In genomic region chr1:21368514-21369289, GRCh38 we compare ENCODE assay signal across 8 cellular contexts.
A peak's percentile ranks its signal among the peaks of the same experiment; 100 is the strongest.
DNase-seq lines count a peak whose midpoint lies in the region; ATAC-seq and TF ChIP-seq lines count a peak whose summit lies in the region.

No MANE protein-coding gene starts in this region.

- H3K4me1 Mint-ChIP-seq in endothelial cell (ENCODE audit: unreplicated experiment): peaks cover 2% of the 10 kb centered on the region

- H3K4me1 ChIP-seq in HAP-1: no peaks in the 10 kb centered on the region

- H3K27ac Mint-ChIP-seq in endothelial cell (ENCODE audit: unreplicated experiment): no peak overlapping the region

- TF ChIP-seq CTCF in AG10803 (conservative IDR thresholded peaks at IDR 0.05; ENCODE audit: low read length) (peak; percentile 100), endothelial cell (IDR thresholded peaks at IDR 0.05; ENCODE audit: unreplicated experiment) (peak; percentile 70)

- no peaks in the 10 kb centered on the region for H3K36me3 ChIP-seq in HAP-1 (replicated peaks)

- ATAC-seq in HG02623 (IDR thresholded peaks at IDR 0.05; ENCODE audit: unreplicated experiment): no peak

- DNase-seq in AG10803 (ENCODE audit: low read depth): peak; percentile 74
- peak; percentile 79 to 88 for DNase-seq in HAP-1 (ENCODE audit: low spot score in 2 of 2)
- peak; percentile 24 for DNase-seq in NCI-H526 treated with DMSO at 0.1 percent for 48 hours (lab: John Stamatoyannopoulos, UW)
- DNase-seq in activated CD8-positive, alpha-beta memory T cell treated with anti-CD3 and anti-CD28 coated beads for 24 hours: peak; percentile 85
- DNase-seq in endothelial cell (ENCODE audit: low spot score): peak; percentile 82
- DNase-seq in middle frontal gyrus (ENCODE audit: extremely low spot score, low spot score): peak; percentile 78
- DNase-seq in stimulated activated CD8-positive, alpha-beta memory T cell treated with anti-CD3 and anti-CD28 coated beads, Interleukin-4, amount 100 ng/mL, for 24 hours (ENCODE audit: low read depth): peak; percentile 47

- in situ Hi-C loops in HAP-1 (cut with MboI; ENCODE audit: low sequenced_read_pairs): loop anchor here (5.0 kb wide), 1 partner anchor 111 kb away; no protein-coding TSS in a partner anchor

- H3K9me3 ChIP-seq in HAP-1: no peaks in the 10 kb centered on the region

- no peak overlapping the region for H3K4me3 ChIP-seq in AG10803 (ENCODE audit: low read length)
- H3K4me3 ChIP-seq in HAP-1: no peak overlapping the region

- no peak overlapping the region for H3K4me3 Mint-ChIP-seq in endothelial cell (ENCODE audit: unreplicated experiment)

- no peaks in the 10 kb centered on the region for H3K27me3 ChIP-seq in HAP-1 (ENCODE audit: low read depth)

- H3K27me3 Mint-ChIP-seq in endothelial cell (ENCODE audit: unreplicated experiment): peaks cover 6% of the 10 kb centered on the region

- no peaks in the 10 kb centered on the region for H3K36me3 Mint-ChIP-seq in endothelial cell (ENCODE audit: low read depth, unreplicated experiment)

- H3K9me3 Mint-ChIP-seq in endothelial cell (ENCODE audit: unreplicated experiment): no peaks in the 10 kb centered on the region

Comparison
In these comparisons a context has a peak if more than half of its experiments do, and no peak if none do; other contexts are left out.
1. DNase-seq: peak in every context shown above with its lines; median percentile 85 in activated CD8-positive, alpha-beta memory T cell treated with anti-CD3 and anti-CD28 coated beads for 24 hours; 84 in HAP-1; 82 in endothelial cell; 78 in middle frontal gyrus; 74 in AG10803; 47 in stimulated activated CD8-positive, alpha-beta memory T cell treated with anti-CD3 and anti-CD28 coated beads, Interleukin-4, amount 100 ng/mL, for 24 hours; 24 in NCI-H526 treated with DMSO at 0.1 percent for 48 hours.